ENCODE assay signal across 32 cellular contexts in genomic region chr16:72277749-72278148, GRCh38.
"Had no signal": no experiment of that assay in that cellular context is flagged by ENCODE, and none has a peak within 500 bp of the region (broad histone marks: within the 10 kb centered on the region; RNA-seq: fewer than 3 reads in every experiment).

No MANE protein-coding gene starts in this region.

- H3K27ac ChIP-seq: breast epithelium, cardiac muscle cell, colonic mucosa, foreskin keratinocyte, gastrocnemius medialis, heart left ventricle had no signal

- H3K27me3 ChIP-seq: breast epithelium, cardiac muscle cell, colonic mucosa, foreskin keratinocyte, gastrocnemius medialis had no signal

- H3K27ac Mint-ChIP-seq: activated CD4-positive, alpha-beta memory T cell treated with anti-CD3 and anti-CD28 coated beads, Interleukin-2, amount 10 ng/mL, durations not matched to agents 7 days and 5 days; activated CD4-positive, alpha-beta T cell treated with anti-CD3 and anti-CD28 coated beads, Interleukin-2, amount 10 ng/mL, durations not matched to agents 7 days and 5 days; activated naive CD8-positive, alpha-beta T cell; activated T-cell treated with anti-CD3 and anti-CD28 coated beads, Interleukin-2, amount 50 U/mL, for 24 hours; activated T-cell treated with anti-CD3 and anti-CD28 coated beads, Interleukin-2, amount 50 U/mL, for 72 hours; activated T-helper 17 cell treated with anti-CD3 and anti-CD28 coated beads, Interleukin-2, amount 50 U/mL, for 72 hours; brain; endodermal cell had no signal

- H3K4me1 Mint-ChIP-seq: activated CD4-positive, alpha-beta memory T cell treated with anti-CD3 and anti-CD28 coated beads, Interleukin-2, amount 10 ng/mL, durations not matched to agents 7 days and 5 days; activated CD4-positive, alpha-beta T cell treated with anti-CD3 and anti-CD28 coated beads, Interleukin-2, amount 10 ng/mL, durations not matched to agents 7 days and 5 days; activated T-helper 17 cell treated with anti-CD3 and anti-CD28 coated beads, Interleukin-2, amount 50 U/mL, for 72 hours; endodermal cell had no signal

- H3K4me3 Mint-ChIP-seq: activated CD4-positive, alpha-beta memory T cell treated with anti-CD3 and anti-CD28 coated beads, Interleukin-2, amount 10 ng/mL, durations not matched to agents 7 days and 5 days; activated CD4-positive, alpha-beta T cell treated with anti-CD3 and anti-CD28 coated beads, Interleukin-2, amount 10 ng/mL, durations not matched to agents 7 days and 5 days; activated naive CD8-positive, alpha-beta T cell; activated T-cell treated with anti-CD3 and anti-CD28 coated beads, Interleukin-2, amount 50 U/mL, for 24 hours; activated T-cell treated with anti-CD3 and anti-CD28 coated beads, Interleukin-2, amount 50 U/mL, for 72 hours; activated T-helper 17 cell treated with anti-CD3 and anti-CD28 coated beads, Interleukin-2, amount 50 U/mL, for 72 hours; brain; endodermal cell had no signal

- H3K4me1 ChIP-seq: breast epithelium, colonic mucosa, foreskin keratinocyte, gastrocnemius medialis, heart left ventricle had no signal

- H3K9me3 ChIP-seq: breast epithelium, colonic mucosa, gastrocnemius medialis, heart left ventricle had no signal

- H3K36me3 Mint-ChIP-seq: activated naive CD8-positive, alpha-beta T cell; brain had no signal

- H3K27me3 Mint-ChIP-seq: activated CD4-positive, alpha-beta memory T cell treated with anti-CD3 and anti-CD28 coated beads, Interleukin-2, amount 10 ng/mL, durations not matched to agents 7 days and 5 days; activated naive CD8-positive, alpha-beta T cell; activated T-cell treated with anti-CD3 and anti-CD28 coated beads, Interleukin-2, amount 50 U/mL, for 24 hours; activated T-helper 17 cell treated with anti-CD3 and anti-CD28 coated beads, Interleukin-2, amount 50 U/mL, for 72 hours; brain had no signal

- ATAC-seq: activated T-cell treated with anti-CD3 and anti-CD28 coated beads, Interleukin-2, amount 50 U/mL, for 72 hours; activated T-helper 17 cell treated with anti-CD3 and anti-CD28 coated beads, Interleukin-2, amount 50 U/mL, for 72 hours; esophagus mucosa; foreskin keratinocyte; gastrocnemius medialis; heart left ventricle had no signal

- H3K4me3 ChIP-seq: breast epithelium, cardiac muscle cell, colonic mucosa, gastrocnemius medialis, heart left ventricle had no signal

- H3K36me3 ChIP-seq: breast epithelium, cardiac muscle cell, colonic mucosa, gastrocnemius medialis, heart left ventricle had no signal

- DNase-seq: activated CD4-positive, alpha-beta memory T cell treated with anti-CD3 and anti-CD28 coated beads, Interleukin-2, amount 10 ng/mL, durations not matched to agents 7 days and 5 days; activated CD4-positive, alpha-beta T cell treated with anti-CD3 and anti-CD28 coated beads for 1 hour; activated CD4-positive, alpha-beta T cell treated with anti-CD3 and anti-CD28 coated beads for 4 hours; activated CD4-positive, alpha-beta T cell treated with anti-CD3 and anti-CD28 coated beads, Interleukin-2, amount 10 ng/mL, durations not matched to agents 7 days and 5 days; activated CD4-positive, alpha-beta T cell treated with anti-CD3 and anti-CD28 coated beads, Interleukin-2, amount 50 U/mL, for 4 hours; activated CD8-positive, alpha-beta memory T cell treated with anti-CD3 and anti-CD28 coated beads, Interleukin-2, amount 50 U/mL, for 48 hours; activated effector memory CD4-positive, alpha-beta T cell treated with Interleukin-2 at 50 U/mL for 16 hours; activated gamma-delta T cell treated with Interleukin-2 at 50 U/mL for 16 hours; activated naive CD4-positive, alpha-beta T cell treated with anti-CD3 and anti-CD28 coated beads, Interleukin-2, amount 50 U/mL, for 16 hours; activated naive CD4-positive, alpha-beta T cell treated with Interleukin-2 at 50 U/mL for 16 hours; activated T-cell treated with anti-CD3 and anti-CD28 coated beads for 4 hours; activated T-cell treated with anti-CD3 and anti-CD28 coated beads, Interleukin-2, amount 50 U/mL, for 24 hours; activated T-cell treated with anti-CD3 and anti-CD28 coated beads, Interleukin-2, amount 50 U/mL, for 72 hours; amniotic stem cell; anterior cingulate cortex; central memory CD4-positive, alpha-beta T cell; cerebellar nuclear complex; colonic mucosa; effector CD8-positive, alpha-beta T cell; endodermal cell; foreskin keratinocyte; gastrocnemius medialis; glutamatergic neuron; heart left ventricle; T-helper 1 cell; T-helper 2 cell had no signal

- H3K9me3 Mint-ChIP-seq: activated CD4-positive, alpha-beta memory T cell treated with anti-CD3 and anti-CD28 coated beads, Interleukin-2, amount 10 ng/mL, durations not matched to agents 7 days and 5 days; activated CD4-positive, alpha-beta T cell treated with anti-CD3 and anti-CD28 coated beads, Interleukin-2, amount 10 ng/mL, durations not matched to agents 7 days and 5 days; activated T-cell treated with anti-CD3 and anti-CD28 coated beads, Interleukin-2, amount 50 U/mL, for 24 hours; activated T-cell treated with anti-CD3 and anti-CD28 coated beads, Interleukin-2, amount 50 U/mL, for 72 hours; activated T-helper 17 cell treated with anti-CD3 and anti-CD28 coated beads, Interleukin-2, amount 50 U/mL, for 72 hours; brain; endodermal cell had no signal
